ENCODE assay signal across 16 cellular contexts in genomic region chr7:70318511-70318910, GRCh38.
A peak's percentile ranks its signal among the peaks of the same experiment; 100 is the strongest.
DNase-seq lines count a peak whose midpoint lies in the region; ATAC-seq, FAIRE-seq and TF ChIP-seq lines count a peak whose summit lies in the region.
"Had no signal": no experiment of that assay in that cellular context is flagged by ENCODE, and none has a peak within 500 bp of the region (broad histone marks: within the 10 kb centered on the region; RNA-seq: fewer than 3 reads in every experiment).

No MANE protein-coding gene starts in this region.

- FAIRE-seq in D721Med (lab: Jason Lieb, UNC) (peak; percentile 55), kidney (lab: Jason Lieb, UNC) (no peak), GM12891 (lab: Jason Lieb, UNC) (no peak)
- FAIRE-seq: H1 had no signal

- POLR2A ChIA-PET in activated CD4-positive, alpha-beta T cell treated with anti-CD3 and anti-CD28 coated beads for 36 hours (lab: Charles Lee), result no interaction called here

- H3K4me1 ChIP-seq in kidney (ENCODE audit: control insufficient read depth in 1 of 2, insufficient read depth in 1 of 2, low read depth in 1 of 2, low read length in 2 of 2), result peaks cover 0 to 5% of the 10 kb centered on the region in 2 donors
- H3K4me1 ChIP-seq: BE2C had no signal

- no peak overlapping the region for H3K27ac ChIP-seq in kidney (ENCODE audit: low read depth in 2 of 2, low read length in 2 of 2)

- no peak overlapping the region for H3K9ac ChIP-seq in kidney (ENCODE audit: low read length in 2 of 2)

- H3K36me3 ChIP-seq in kidney (ENCODE audit: control insufficient read depth in 1 of 2, insufficient read depth in 2 of 2, low read length in 2 of 2), result no peaks in the 10 kb centered on the region
- H3K36me3 ChIP-seq: BE2C had no signal

- H3K4me3 ChIP-seq in kidney (ENCODE audit: low read length in 2 of 2), result no peak overlapping the region

- H3K4me3 Mint-ChIP-seq in activated CD4-positive, alpha-beta T cell treated with anti-CD3 and anti-CD28 coated beads for 36 hours, result no peak overlapping the region
- no peak overlapping the region for H3K4me3 Mint-ChIP-seq in activated T-helper 17 cell treated with anti-CD3 and anti-CD28 coated beads, Interleukin-2, amount 50 U/mL, for 72 hours

- peak; percentile 36 for ATAC-seq in activated CD4-positive, alpha-beta T cell treated with anti-CD3 and anti-CD28 coated beads for 36 hours
- peak; percentile 16 for ATAC-seq in activated T-helper 17 cell treated with anti-CD3 and anti-CD28 coated beads, Interleukin-2, amount 50 U/mL, for 72 hours (replicated peaks)
- peak; percentile 36 for ATAC-seq in stimulated activated naive CD8-positive, alpha-beta T cell treated with anti-CD3 and anti-CD28 coated beads, Interleukin-15, Interleukin-2, amounts not matched to agents 100 U/mL and 50 U/mL, for 24 hours

- H3K9me3 ChIP-seq in kidney (ENCODE audit: control insufficient read depth in 1 of 2, low read length in 2 of 2), result no peaks in the 10 kb centered on the region
- H3K9me3 ChIP-seq: BE2C had no signal

- no peak for TF ChIP-seq CTCF in D721Med (IDR thresholded peaks at IDR 0.05; ENCODE audit: insufficient read depth, missing control alignments)
- TF ChIP-seq CTCF in kidney (IDR thresholded peaks at IDR 0.05; ENCODE audit: borderline replicate concordance, extremely low read depth, insufficient read depth), result no peak

- H3K4me1 Mint-ChIP-seq in activated CD4-positive, alpha-beta T cell treated with anti-CD3 and anti-CD28 coated beads for 36 hours, result peaks cover 19% of the 10 kb centered on the region
- H3K4me1 Mint-ChIP-seq in activated T-helper 17 cell treated with anti-CD3 and anti-CD28 coated beads, Interleukin-2, amount 50 U/mL, for 72 hours, result peaks cover 10% of the 10 kb centered on the region

- no peak overlapping the region for H3K27ac Mint-ChIP-seq in activated CD4-positive, alpha-beta T cell treated with anti-CD3 and anti-CD28 coated beads for 36 hours
- H3K27ac Mint-ChIP-seq in activated T-helper 17 cell treated with anti-CD3 and anti-CD28 coated beads, Interleukin-2, amount 50 U/mL, for 72 hours, result no peak overlapping the region

- intact Hi-C loops in activated CD4-positive, alpha-beta T cell treated with anti-CD3 and anti-CD28 coated beads for 36 hours (cut with DNase I, micrococcal nuclease), result no loop called here
- intact Hi-C loops in kidney (cut with DNase I), result no loop called here

- DNase-seq in activated CD4-positive, alpha-beta T cell treated with anti-CD3 and anti-CD28 coated beads for 36 hours, result no peak
- no peak for DNase-seq in activated CD4-positive, alpha-beta T cell treated with anti-CD3 and anti-CD28 coated beads, Interleukin-2, amount 50 U/mL, for 48 hours
- DNase-seq in D721Med (ENCODE audit: insufficient read length, low spot score), result no peak
- no peak for DNase-seq in stimulated activated naive CD8-positive, alpha-beta T cell treated with anti-CD3 and anti-CD28 coated beads, Interleukin-15, Interleukin-2, amounts not matched to agents 100 U/mL and 50 U/mL, for 24 hours
- no peak for DNase-seq in kidney
- no peak for DNase-seq in GM12891 (ENCODE audit: insufficient read length, low spot score)
- no peak for DNase-seq in AG20443 (ENCODE audit: low spot score)
- DNase-seq: 8988T, BE2C, DMS79, IMR-90, NCI-H1417 treated with DMSO at 0.1 percent for 48 hours, NCI-H187 treated with DMSO at 0.1 percent for 48 hours, NCI-H2227 treated with DMSO at 0.1 percent for 48 hours had no signal

- H3K9me3 Mint-ChIP-seq in activated CD4-positive, alpha-beta T cell treated with anti-CD3 and anti-CD28 coated beads for 36 hours (ENCODE audit: low read depth), result no peaks in the 10 kb centered on the region
- peaks cover 10% of the 10 kb centered on the region for H3K9me3 Mint-ChIP-seq in activated T-helper 17 cell treated with anti-CD3 and anti-CD28 coated beads, Interleukin-2, amount 50 U/mL, for 72 hours

- H3K36me3 Mint-ChIP-seq in activated CD4-positive, alpha-beta T cell treated with anti-CD3 and anti-CD28 coated beads for 36 hours (ENCODE audit: low read depth), result no peaks in the 10 kb centered on the region
- no peaks in the 10 kb centered on the region for H3K36me3 Mint-ChIP-seq in activated T-helper 17 cell treated with anti-CD3 and anti-CD28 coated beads, Interleukin-2, amount 50 U/mL, for 72 hours (ENCODE audit: low read depth)

- CTCF ChIA-PET in activated CD4-positive, alpha-beta T cell treated with anti-CD3 and anti-CD28 coated beads for 36 hours (lab: Charles Lee), result no interaction called here

- no peak for TF ChIP-seq POLR2A in GM12891 (IDR thresholded peaks at IDR 0.05; ENCODE audit: low read depth, low read length)

- no peaks in the 10 kb centered on the region for H3K27me3 Mint-ChIP-seq in activated CD4-positive, alpha-beta T cell treated with anti-CD3 and anti-CD28 coated beads for 36 hours
- H3K27me3 Mint-ChIP-seq in activated T-helper 17 cell treated with anti-CD3 and anti-CD28 coated beads, Interleukin-2, amount 50 U/mL, for 72 hours, result no peaks in the 10 kb centered on the region

TF ChIP-seq in GM12891, 5 proteins besides CTCF, POLR2A, EP300 and RAD21:
- no peak for TF ChIP-seq POLR2AphosphoS5 (IDR thresholded peaks at IDR 0.05; ENCODE audit: low read depth, low read length)
- no peak for TF ChIP-seq TAF1 (IDR thresholded peaks at IDR 0.05; ENCODE audit: low read depth, low read length)
- no peak for TF ChIP-seq SPI1 (IDR thresholded peaks at IDR 0.05; ENCODE audit: low read depth, low read length)
- TF ChIP-seq PAX5 (IDR thresholded peaks at IDR 0.05; ENCODE audit: insufficient read depth, low read length, severe bottlenecking), result no peak
- no peak for TF ChIP-seq POU2F2 (IDR thresholded peaks at IDR 0.05; ENCODE audit: low read depth, low read length)
